ENCODE assay signal across 14 cellular contexts in the genomic region with DNA sequence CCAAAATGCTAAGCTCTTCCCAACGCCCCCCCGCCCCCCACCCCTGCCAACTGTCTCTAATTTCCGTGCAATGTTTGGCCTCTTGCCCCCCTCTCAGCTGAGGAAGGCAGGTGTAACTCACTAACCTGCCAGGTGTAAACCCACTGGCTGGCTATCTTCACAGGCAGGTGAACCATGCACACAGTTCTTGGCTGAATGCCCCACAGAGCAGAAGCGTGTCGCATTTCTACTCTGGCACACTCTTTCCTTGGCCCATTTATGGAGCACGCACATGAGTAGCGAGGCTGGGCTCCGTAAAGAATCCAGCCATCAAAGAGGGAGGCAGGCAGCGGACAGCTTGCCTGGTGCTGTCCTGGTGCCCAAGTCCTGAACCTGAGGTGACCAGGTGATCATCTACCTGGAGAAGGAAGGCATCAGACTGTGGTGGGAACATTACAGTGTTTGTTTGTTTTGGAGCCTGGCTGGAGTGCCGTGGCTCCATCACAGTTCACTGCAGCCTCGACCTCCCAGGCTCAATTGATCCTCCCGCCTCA. TPM values are rescaled to one million over a fixed set of nuclear protein-coding genes. Genes with fewer than 3 reads are reported as not detected.
DNase-seq lines count a peak whose midpoint lies in the region; ATAC-seq and TF ChIP-seq lines count a peak whose summit lies in the region.
"Had no signal": no experiment of that assay in that cellular context is flagged by ENCODE, and none has a peak within 500 bp of the region (broad histone marks: within the 10 kb centered on the region; RNA-seq: fewer than 3 reads in every experiment).

No MANE protein-coding gene starts in this region.

- H3K4me1 ChIP-seq in left ventricle myocardium inferior (no peaks in the 10 kb centered on the region), left lung (no peaks in the 10 kb centered on the region)

- TF ChIP-seq CTCF in left ventricle myocardium inferior (IDR thresholded peaks at IDR 0.05; ENCODE audit: borderline replicate concordance): no peak
- TF ChIP-seq CTCF in left lung (IDR thresholded peaks at IDR 0.05): no peak

- H3K9me3 ChIP-seq in left ventricle myocardium inferior (replicated peaks): no peaks in the 10 kb centered on the region
- no peaks in the 10 kb centered on the region for H3K9me3 ChIP-seq in left lung
- H3K9me3 ChIP-seq: BE2C had no signal

- H3K36me3 ChIP-seq in left ventricle myocardium inferior (no peaks in the 10 kb centered on the region), left lung (no peaks in the 10 kb centered on the region)
- H3K36me3 ChIP-seq: BE2C had no signal

- peak; percentile 47 for DNase-seq in cardiac septum (ENCODE audit: low spot score)
- no peak for DNase-seq in left ventricle myocardium inferior
- DNase-seq in NCI-H2029 treated with DMSO at 0.1 percent for 48 hours (lab: John Stamatoyannopoulos, UW): peak; percentile 92
- DNase-seq in NCI-H526 treated with DMSO at 0.1 percent for 48 hours (lab: John Stamatoyannopoulos, UW): peak; percentile 25
- no peak for DNase-seq in SW480 (ENCODE audit: low spot score)
- DNase-seq in left lung: no peak
- DNase-seq in AG08396 (ENCODE audit: low spot score): no peak
- DNase-seq: 8988T; activated CD4-positive, alpha-beta T cell treated with anti-CD3 and anti-CD28 coated beads, Interleukin-2, amount 50 U/mL, for 4 hours; activated naive CD4-positive, alpha-beta T cell treated with anti-CD3 and anti-CD28 coated beads for 36 hours; BE2C; nucleus accumbens; stimulated activated CD8-positive, alpha-beta memory T cell treated with anti-CD3 and anti-CD28 coated beads, Interleukin-4, amount 100 ng/mL, for 48 hours had no signal

- intact Hi-C loops in cardiac septum (cut with DNase I) (no loop called here), left ventricle myocardium inferior (cut with micrococcal nuclease) (no loop called here), left lung (cut with DNase I) (no loop called here)

- ATAC-seq in HG03280 (IDR thresholded peaks at IDR 0.05; ENCODE audit: unreplicated experiment) (no peak), left lung (no peak)

- H3K27me3 ChIP-seq in left ventricle myocardium inferior (ENCODE audit: low read depth) (peaks cover 82% of the 10 kb centered on the region), left lung (peaks cover 0 to 34% of the 10 kb centered on the region in 2 donors)
- H3K27me3 ChIP-seq: BE2C had no signal

- H3K27ac ChIP-seq in left ventricle myocardium inferior (replicated peaks) (no peak overlapping the region), left lung (no peak overlapping the region)

- H3K4me3 ChIP-seq in left ventricle myocardium inferior (no peak overlapping the region), left lung (no peak overlapping the region)

RNA-seq across cellular contexts. Expression of a gene that starts 39.2 kb away (rescaled TPM):
- total RNA-seq in cardiac septum: 1.9 TPM
- total RNA-seq in left ventricle myocardium inferior: 1.4 TPM
- total RNA-seq in left lung: 1 to 10 TPM; 5.2 to 5.4 TPM
- total RNA-seq: activated naive CD4-positive, alpha-beta T cell treated with anti-CD3 and anti-CD28 coated beads for 36 hours had no signal

Comparison
In these comparisons a context has a peak if more than half of its experiments do, and no peak if none do; other contexts are left out.
1. DNase-seq: peak in cardiac septum (single experiment), NCI-H2029 treated with DMSO at 0.1 percent for 48 hours (single experiment) and NCI-H526 treated with DMSO at 0.1 percent for 48 hours (single experiment); none in left ventricle myocardium inferior (single experiment), SW480 (single experiment), left lung (0 of 2) and AG08396 (single experiment).